11 cellular contexts compared by ENCODE assay signal in the genomic region with DNA sequence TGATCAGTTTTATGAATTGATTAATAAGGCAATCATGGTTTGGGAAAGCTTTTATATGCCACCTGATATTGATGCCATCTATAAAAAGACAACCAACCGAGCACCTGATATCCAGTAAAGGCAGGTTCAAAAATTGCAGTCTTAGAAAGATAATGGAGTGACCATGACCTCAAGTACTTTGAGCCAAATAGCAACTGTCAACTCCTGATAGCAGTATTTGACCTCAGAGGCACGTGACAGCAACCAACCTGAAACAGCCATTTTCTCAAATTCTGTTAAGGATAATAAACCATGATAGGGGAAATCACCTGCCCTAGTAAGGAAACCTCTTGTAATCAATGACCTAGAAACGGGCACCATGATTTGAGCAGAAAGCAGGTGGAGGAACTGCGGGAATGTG.
"Had no signal": no experiment of that assay in that cellular context is flagged by ENCODE, and none has a peak within 500 bp of the region (broad histone marks: within the 10 kb centered on the region; RNA-seq: fewer than 3 reads in every experiment).

No MANE protein-coding gene starts in this region.

- DNase-seq: GM23248, GOT3, H7, H9, HCEC 1CT, HFFc6 had no signal

- H3K36me3 ChIP-seq: HAP-1 had no signal

- H3K4me3 ChIP-seq: GM23248, GM23338, HAP-1 had no signal

- H3K4me2 ChIP-seq: GM23338 had no signal

- H3K9ac ChIP-seq: GM23248 had no signal

- H3K9me3 ChIP-seq: HAP-1 had no signal

- H2AFZ ChIP-seq: GM23248, GM23338 had no signal

- ATAC-seq: GM23338, HCT116 had no signal

- H3K27ac ChIP-seq: GM23248 had no signal

- FAIRE-seq: H1, H54 had no signal
